Comparison of ENCODE assay signal across 1 cellular context in the genomic region with DNA sequence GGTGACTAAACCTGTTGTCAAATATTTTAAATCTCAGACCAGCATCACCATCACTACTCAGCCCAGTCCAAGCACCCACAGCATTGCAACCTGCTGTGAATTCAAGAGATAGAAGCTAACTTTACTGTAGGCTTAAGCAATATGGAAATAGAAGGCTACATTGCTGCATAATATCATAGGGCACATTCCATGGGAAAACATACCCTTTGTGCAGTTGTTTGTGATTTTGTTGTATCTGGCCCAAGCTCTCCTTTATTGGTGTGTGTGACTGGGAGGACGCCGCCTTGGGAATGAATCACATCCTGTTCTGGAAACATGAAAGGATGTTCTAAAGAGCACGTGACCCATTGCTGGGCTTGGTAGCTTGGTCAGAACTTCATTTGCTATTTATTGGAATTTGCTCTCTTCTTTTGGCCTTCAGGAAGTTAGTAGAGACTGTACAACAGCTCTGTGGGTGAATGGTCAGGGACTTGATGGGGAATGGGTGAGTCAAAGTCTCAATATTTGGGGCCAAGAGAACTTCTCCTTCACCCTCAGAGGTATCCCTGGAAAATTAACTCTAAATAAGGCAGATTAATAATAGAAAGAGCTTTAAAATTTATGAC.
TF ChIP-seq lines count a peak whose summit lies in the region.

No MANE protein-coding gene starts in this region.

TF ChIP-seq in HepG2, 621 proteins besides CTCF, POLR2A, EP300 and RAD21 (continued from another document and continues in another):
- TF ChIP-seq ZNF75D (CRISPR knock-in tag; IDR thresholded peaks at IDR 0.05; ENCODE audit: borderline replicate concordance) (no peak), ETV5 (CRISPR knock-in tag; IDR thresholded peaks at IDR 0.05; ENCODE audit: borderline replicate concordance) (peak; percentile 99), HNRNPH1 (optimal IDR thresholded peaks at IDR 0.05; ENCODE audit: low read depth, low read length) (no peak), MZF1 (CRISPR knock-in tag; IDR thresholded peaks at IDR 0.05; ENCODE audit: borderline replicate concordance) (peak; percentile 20; the same call in 1 of the 2 replicates), ADNP (CRISPR knock-in tag; IDR thresholded peaks at IDR 0.05) (no peak), ELF1 (CRISPR knock-in tag; IDR thresholded peaks at IDR 0.05) (peak; percentile 28; the same call in 1 of the 2 replicates), ZNF543 (CRISPR knock-in tag; IDR thresholded peaks at IDR 0.05) (no peak), CHD4 (IDR thresholded peaks at IDR 0.05; ENCODE audit: borderline replicate concordance, low read length) (peak; percentile 98), RXRA (CRISPR knock-in tag; IDR thresholded peaks at IDR 0.05) (no peak; the same call in 1 of the 2 replicates), RARA (CRISPR knock-in tag; IDR thresholded peaks at IDR 0.05) (peak; percentile 83), SP1 (IDR thresholded peaks at IDR 0.05) (no peak), SP1 (CRISPR knock-in tag; IDR thresholded peaks at IDR 0.05) (no peak; the same call in 1 of the 2 replicates), ZNF225 (CRISPR knock-in tag; IDR thresholded peaks at IDR 0.05) (no peak; the same call in 1 of the 2 replicates), KDM2A (CRISPR knock-in tag; IDR thresholded peaks at IDR 0.05; ENCODE audit: borderline replicate concordance, low read depth) (peak; percentile 48), ZMYM2 (CRISPR knock-in tag; IDR thresholded peaks at IDR 0.05) (peak; percentile 71), MED8 (CRISPR knock-in tag; IDR thresholded peaks at IDR 0.05; ENCODE audit: insufficient replicate concordance) (no peak), KMT2B (CRISPR knock-in tag; IDR thresholded peaks at IDR 0.05) (no peak), SMC3 (IDR thresholded peaks at IDR 0.05; ENCODE audit: low read length) (no peak), ARNTL (CRISPR knock-in tag; IDR thresholded peaks at IDR 0.05) (peak; percentile 89), ISX (CRISPR knock-in tag; conservative IDR thresholded peaks at IDR 0.05) (no peak), SETDB1 (CRISPR knock-in tag; IDR thresholded peaks at IDR 0.05; ENCODE audit: borderline replicate concordance) (no peak; the same call in 1 of the 2 replicates), ZNF713 (CRISPR knock-in tag; IDR thresholded peaks at IDR 0.05) (no peak), SATB2 (CRISPR knock-in tag; IDR thresholded peaks at IDR 0.05) (no peak), ZNF207 (IDR thresholded peaks at IDR 0.05; ENCODE audit: borderline replicate concordance) (no peak), SNRNP70 (IDR thresholded peaks at IDR 0.05; ENCODE audit: low read depth, low read length) (no peak), SNAI1 (CRISPR knock-in tag; IDR thresholded peaks at IDR 0.05; ENCODE audit: borderline replicate concordance) (no peak; the same call in 1 of the 2 replicates), SIX1 (CRISPR knock-in tag; IDR thresholded peaks at IDR 0.05; ENCODE audit: borderline replicate concordance) (no peak; the same call in 1 of the 2 replicates), ZNF446 (CRISPR knock-in tag; IDR thresholded peaks at IDR 0.05) (no peak), ZMAT3 (CRISPR knock-in tag; conservative IDR thresholded peaks at IDR 0.05) (0 out of 2 replicates have a peak, but pooled peaks have one; percentile 48), ZFP37 (CRISPR knock-in tag; IDR thresholded peaks at IDR 0.05; ENCODE audit: borderline replicate concordance) (0 out of 2 replicates have a peak, but pooled peaks have one; percentile 66), YEATS4 (CRISPR knock-in tag; IDR thresholded peaks at IDR 0.05; ENCODE audit: borderline replicate concordance) (peak; percentile 39), BCL6 (CRISPR knock-in tag; IDR thresholded peaks at IDR 0.05) (0 out of 2 replicates have a peak, but pooled peaks have one; percentile 7), SNAPC2 (CRISPR knock-in tag; IDR thresholded peaks at IDR 0.05) (no peak; the same call in 1 of the 2 replicates)
- TF ChIP-seq, protein P1, sequence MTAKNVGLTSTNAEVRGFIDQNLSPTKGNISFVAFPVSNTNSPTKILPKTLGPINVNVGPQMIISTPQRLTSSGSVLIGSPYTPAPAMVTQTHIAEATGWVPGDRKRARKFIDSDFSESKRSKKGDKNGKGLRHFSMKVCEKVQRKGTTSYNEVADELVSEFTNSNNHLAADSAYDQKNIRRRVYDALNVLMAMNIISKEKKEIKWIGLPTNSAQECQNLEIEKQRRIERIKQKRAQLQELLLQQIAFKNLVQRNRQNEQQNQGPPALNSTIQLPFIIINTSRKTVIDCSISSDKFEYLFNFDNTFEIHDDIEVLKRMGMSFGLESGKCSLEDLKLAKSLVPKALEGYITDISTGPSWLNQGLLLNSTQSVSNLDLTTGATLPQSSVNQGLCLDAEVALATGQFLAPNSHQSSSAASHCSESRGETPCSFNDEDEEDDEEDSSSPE (CRISPR knock-in tag; IDR thresholded peaks at IDR 0.05) = no peak
- TF ChIP-seq, protein P2, sequence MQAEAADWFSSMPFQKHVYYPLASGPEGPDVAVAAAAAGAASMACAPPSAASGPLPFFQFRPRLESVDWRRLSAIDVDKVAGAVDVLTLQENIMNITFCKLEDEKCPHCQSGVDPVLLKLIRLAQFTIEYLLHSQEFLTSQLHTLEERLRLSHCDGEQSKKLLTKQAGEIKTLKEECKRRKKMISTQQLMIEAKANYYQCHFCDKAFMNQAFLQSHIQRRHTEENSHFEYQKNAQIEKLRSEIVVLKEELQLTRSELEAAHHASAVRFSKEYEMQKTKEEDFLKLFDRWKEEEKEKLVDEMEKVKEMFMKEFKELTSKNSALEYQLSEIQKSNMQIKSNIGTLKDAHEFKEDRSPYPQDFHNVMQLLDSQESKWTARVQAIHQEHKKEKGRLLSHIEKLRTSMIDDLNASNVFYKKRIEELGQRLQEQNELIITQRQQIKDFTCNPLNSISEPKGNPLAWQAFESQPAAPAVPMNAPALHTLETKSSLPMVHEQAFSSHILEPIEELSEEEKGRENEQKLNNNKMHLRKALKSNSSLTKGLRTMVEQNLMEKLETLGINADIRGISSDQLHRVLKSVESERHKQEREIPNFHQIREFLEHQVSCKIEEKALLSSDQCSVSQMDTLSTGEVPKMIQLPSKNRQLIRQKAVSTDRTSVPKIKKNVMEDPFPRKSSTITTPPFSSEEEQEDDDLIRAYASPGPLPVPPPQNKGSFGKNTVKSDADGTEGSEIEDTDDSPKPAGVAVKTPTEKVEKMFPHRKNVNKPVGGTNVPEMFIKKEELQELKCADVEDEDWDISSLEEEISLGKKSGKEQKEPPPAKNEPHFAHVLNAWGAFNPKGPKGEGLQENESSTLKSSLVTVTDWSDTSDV (CRISPR knock-in tag; IDR thresholded peaks at IDR 0.05) = no peak
- TF ChIP-seq, protein P3, sequence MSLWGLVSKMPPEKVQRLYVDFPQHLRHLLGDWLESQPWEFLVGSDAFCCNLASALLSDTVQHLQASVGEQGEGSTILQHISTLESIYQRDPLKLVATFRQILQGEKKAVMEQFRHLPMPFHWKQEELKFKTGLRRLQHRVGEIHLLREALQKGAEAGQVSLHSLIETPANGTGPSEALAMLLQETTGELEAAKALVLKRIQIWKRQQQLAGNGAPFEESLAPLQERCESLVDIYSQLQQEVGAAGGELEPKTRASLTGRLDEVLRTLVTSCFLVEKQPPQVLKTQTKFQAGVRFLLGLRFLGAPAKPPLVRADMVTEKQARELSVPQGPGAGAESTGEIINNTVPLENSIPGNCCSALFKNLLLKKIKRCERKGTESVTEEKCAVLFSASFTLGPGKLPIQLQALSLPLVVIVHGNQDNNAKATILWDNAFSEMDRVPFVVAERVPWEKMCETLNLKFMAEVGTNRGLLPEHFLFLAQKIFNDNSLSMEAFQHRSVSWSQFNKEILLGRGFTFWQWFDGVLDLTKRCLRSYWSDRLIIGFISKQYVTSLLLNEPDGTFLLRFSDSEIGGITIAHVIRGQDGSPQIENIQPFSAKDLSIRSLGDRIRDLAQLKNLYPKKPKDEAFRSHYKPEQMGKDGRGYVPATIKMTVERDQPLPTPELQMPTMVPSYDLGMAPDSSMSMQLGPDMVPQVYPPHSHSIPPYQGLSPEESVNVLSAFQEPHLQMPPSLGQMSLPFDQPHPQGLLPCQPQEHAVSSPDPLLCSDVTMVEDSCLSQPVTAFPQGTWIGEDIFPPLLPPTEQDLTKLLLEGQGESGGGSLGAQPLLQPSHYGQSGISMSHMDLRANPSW (CRISPR knock-in tag; IDR thresholded peaks at IDR 0.05; ENCODE audit: borderline replicate concordance) = peak; percentile 98
- TF ChIP-seq, protein P4, sequence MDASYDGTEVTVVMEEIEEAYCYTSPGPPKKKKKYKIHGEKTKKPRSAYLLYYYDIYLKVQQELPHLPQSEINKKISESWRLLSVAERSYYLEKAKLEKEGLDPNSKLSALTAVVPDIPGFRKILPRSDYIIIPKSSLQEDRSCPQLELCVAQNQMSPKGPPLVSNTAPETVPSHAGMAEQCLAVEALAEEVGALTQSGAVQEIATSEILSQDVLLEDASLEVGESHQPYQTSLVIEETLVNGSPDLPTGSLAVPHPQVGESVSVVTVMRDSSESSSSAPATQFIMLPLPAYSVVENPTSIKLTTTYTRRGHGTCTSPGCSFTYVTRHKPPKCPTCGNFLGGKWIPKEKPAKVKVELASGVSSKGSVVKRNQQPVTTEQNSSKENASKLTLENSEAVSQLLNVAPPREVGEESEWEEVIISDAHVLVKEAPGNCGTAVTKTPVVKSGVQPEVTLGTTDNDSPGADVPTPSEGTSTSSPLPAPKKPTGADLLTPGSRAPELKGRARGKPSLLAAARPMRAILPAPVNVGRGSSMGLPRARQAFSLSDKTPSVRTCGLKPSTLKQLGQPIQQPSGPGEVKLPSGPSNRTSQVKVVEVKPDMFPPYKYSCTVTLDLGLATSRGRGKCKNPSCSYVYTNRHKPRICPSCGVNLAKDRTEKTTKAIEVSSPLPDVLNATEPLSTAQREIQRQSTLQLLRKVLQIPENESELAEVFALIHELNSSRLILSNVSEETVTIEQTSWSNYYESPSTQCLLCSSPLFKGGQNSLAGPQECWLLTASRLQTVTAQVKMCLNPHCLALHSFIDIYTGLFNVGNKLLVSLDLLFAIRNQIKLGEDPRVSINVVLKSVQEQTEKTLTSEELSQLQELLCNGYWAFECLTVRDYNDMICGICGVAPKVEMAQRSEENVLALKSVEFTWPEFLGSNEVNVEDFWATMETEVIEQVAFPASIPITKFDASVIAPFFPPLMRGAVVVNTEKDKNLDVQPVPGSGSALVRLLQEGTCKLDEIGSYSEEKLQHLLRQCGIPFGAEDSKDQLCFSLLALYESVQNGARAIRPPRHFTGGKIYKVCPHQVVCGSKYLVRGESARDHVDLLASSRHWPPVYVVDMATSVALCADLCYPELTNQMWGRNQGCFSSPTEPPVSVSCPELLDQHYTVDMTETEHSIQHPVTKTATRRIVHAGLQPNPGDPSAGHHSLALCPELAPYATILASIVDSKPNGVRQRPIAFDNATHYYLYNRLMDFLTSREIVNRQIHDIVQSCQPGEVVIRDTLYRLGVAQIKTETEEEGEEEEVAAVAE (CRISPR knock-in tag; IDR thresholded peaks at IDR 0.05; ENCODE audit: borderline replicate concordance) = 0 out of 2 replicates have a peak, but pooled peaks have one; percentile 22
- TF ChIP-seq, protein P5, sequence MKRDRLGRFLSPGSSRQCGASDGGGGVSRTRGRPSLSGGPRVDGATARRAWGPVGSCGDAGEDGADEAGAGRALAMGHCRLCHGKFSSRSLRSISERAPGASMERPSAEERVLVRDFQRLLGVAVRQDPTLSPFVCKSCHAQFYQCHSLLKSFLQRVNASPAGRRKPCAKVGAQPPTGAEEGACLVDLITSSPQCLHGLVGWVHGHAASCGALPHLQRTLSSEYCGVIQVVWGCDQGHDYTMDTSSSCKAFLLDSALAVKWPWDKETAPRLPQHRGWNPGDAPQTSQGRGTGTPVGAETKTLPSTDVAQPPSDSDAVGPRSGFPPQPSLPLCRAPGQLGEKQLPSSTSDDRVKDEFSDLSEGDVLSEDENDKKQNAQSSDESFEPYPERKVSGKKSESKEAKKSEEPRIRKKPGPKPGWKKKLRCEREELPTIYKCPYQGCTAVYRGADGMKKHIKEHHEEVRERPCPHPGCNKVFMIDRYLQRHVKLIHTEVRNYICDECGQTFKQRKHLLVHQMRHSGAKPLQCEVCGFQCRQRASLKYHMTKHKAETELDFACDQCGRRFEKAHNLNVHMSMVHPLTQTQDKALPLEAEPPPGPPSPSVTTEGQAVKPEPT (CRISPR knock-in tag; IDR thresholded peaks at IDR 0.05; ENCODE audit: low read depth) = no peak
- TF ChIP-seq, protein P6, sequence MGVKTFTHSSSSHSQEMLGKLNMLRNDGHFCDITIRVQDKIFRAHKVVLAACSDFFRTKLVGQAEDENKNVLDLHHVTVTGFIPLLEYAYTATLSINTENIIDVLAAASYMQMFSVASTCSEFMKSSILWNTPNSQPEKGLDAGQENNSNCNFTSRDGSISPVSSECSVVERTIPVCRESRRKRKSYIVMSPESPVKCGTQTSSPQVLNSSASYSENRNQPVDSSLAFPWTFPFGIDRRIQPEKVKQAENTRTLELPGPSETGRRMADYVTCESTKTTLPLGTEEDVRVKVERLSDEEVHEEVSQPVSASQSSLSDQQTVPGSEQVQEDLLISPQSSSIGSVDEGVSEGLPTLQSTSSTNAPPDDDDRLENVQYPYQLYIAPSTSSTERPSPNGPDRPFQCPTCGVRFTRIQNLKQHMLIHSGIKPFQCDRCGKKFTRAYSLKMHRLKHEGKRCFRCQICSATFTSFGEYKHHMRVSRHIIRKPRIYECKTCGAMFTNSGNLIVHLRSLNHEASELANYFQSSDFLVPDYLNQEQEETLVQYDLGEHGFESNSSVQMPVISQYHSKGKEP (CRISPR knock-in tag; IDR thresholded peaks at IDR 0.05) = peak; percentile 17; the same call in 1 of the 2 replicates
- TF ChIP-seq, protein P7, sequence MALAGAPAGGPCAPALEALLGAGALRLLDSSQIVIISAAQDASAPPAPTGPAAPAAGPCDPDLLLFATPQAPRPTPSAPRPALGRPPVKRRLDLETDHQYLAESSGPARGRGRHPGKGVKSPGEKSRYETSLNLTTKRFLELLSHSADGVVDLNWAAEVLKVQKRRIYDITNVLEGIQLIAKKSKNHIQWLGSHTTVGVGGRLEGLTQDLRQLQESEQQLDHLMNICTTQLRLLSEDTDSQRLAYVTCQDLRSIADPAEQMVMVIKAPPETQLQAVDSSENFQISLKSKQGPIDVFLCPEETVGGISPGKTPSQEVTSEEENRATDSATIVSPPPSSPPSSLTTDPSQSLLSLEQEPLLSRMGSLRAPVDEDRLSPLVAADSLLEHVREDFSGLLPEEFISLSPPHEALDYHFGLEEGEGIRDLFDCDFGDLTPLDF (CRISPR knock-in tag; IDR thresholded peaks at IDR 0.05) = no peak
- TF ChIP-seq, protein P8, sequence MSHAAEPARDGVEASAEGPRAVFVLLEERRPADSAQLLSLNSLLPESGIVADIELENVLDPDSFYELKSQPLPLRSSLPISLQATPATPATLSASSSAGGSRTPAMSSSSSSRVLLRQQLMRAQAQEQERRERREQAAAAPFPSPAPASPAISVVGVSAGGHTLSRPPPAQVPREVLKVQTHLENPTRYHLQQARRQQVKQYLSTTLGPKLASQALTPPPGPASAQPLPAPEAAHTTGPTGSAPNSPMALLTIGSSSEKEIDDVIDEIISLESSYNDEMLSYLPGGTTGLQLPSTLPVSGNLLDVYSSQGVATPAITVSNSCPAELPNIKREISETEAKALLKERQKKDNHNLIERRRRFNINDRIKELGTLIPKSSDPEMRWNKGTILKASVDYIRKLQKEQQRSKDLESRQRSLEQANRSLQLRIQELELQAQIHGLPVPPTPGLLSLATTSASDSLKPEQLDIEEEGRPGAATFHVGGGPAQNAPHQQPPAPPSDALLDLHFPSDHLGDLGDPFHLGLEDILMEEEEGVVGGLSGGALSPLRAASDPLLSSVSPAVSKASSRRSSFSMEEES (CRISPR knock-in tag; IDR thresholded peaks at IDR 0.05) = peak; percentile 97
- TF ChIP-seq, protein P9, sequence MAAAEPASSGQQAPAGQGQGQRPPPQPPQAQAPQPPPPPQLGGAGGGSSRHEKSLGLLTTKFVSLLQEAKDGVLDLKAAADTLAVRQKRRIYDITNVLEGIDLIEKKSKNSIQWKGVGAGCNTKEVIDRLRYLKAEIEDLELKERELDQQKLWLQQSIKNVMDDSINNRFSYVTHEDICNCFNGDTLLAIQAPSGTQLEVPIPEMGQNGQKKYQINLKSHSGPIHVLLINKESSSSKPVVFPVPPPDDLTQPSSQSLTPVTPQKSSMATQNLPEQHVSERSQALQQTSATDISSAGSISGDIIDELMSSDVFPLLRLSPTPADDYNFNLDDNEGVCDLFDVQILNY (CRISPR knock-in tag; conservative IDR thresholded peaks at IDR 0.05) = no peak
